In the genomic region with DNA sequence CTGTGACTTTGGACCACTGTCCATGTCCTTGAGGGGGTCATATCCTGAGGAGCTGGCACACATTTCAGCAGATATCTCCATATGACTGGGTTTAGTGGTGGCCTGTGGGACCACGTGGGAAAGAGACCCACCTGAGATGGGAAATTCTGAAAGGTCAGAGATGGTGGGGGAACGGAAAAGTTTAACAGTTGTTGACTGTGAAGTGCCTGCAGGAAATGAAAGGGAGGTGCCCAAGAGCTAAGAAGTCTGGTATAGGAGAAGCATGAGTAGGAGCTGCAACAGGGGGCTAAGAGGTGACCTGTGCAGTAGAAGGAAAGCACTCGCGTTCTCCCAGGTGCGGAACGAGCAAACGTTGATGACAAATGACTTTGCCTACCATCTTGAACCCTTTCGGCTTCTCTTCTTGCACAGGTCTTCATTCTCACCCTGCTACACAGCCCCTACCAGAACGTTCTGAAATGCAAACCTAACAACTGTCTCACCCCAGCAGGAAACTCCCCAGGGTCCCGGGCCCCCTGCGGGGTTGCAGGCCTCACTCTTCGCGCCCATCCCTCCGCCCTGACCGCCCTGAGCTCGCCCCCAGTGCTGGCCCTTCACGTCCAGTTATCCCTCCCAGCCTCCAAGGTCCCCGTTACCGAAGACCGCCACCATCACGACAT, we compare ENCODE assay signal across 8 cellular contexts. TPM values are rescaled to one million over a fixed set of nuclear protein-coding genes. Genes with fewer than 3 reads are reported as not detected.
DNase-seq lines count a peak whose midpoint lies in the region; FAIRE-seq and TF ChIP-seq lines count a peak whose summit lies in the region.

No MANE protein-coding gene starts in this region.

- peak overlapping the region; percentile 49 for H3K27ac ChIP-seq in muscle layer of colon (ENCODE audit: low read depth, low read length)

- H3K27me3 ChIP-seq in bronchial epithelial cell (ENCODE audit: control insufficient read depth, insufficient read depth, low read length): no peaks in the 10 kb centered on the region
- no peaks in the 10 kb centered on the region for H3K27me3 ChIP-seq in muscle layer of colon (ENCODE audit: control insufficient read depth in 1 of 2, insufficient read depth in 2 of 2, low read length in 2 of 2)

- TF ChIP-seq CTCF in bronchial epithelial cell (IDR thresholded peaks at IDR 0.05; ENCODE audit: insufficient read depth, low read length, severe bottlenecking): no peak

- H3K9ac ChIP-seq in muscle layer of colon (ENCODE audit: low read length): no peak overlapping the region

- H3K36me3 ChIP-seq in bronchial epithelial cell (ENCODE audit: control insufficient read depth, insufficient read depth, low read length): no peaks in the 10 kb centered on the region
- H3K36me3 ChIP-seq in muscle layer of colon (ENCODE audit: insufficient read depth, low read length): no peaks in the 10 kb centered on the region

- H3K4me1 ChIP-seq in muscle layer of colon (ENCODE audit: insufficient read depth, low read length): no peaks in the 10 kb centered on the region

- no peaks in the 10 kb centered on the region for H3K9me3 ChIP-seq in muscle layer of colon (ENCODE audit: low read length)

- H3K4me3 ChIP-seq in bronchial epithelial cell (ENCODE audit: low read depth, low read length): peak overlapping the region; percentile 51
- peak overlapping the region; percentile 64 to 74 for H3K4me3 ChIP-seq in muscle layer of colon (ENCODE audit: low read depth in 1 of 2, low read length in 2 of 2)

- DNase-seq in stimulated activated CD4-positive, alpha-beta T cell treated with anti-CD3 and anti-CD28 coated beads, Interleukin-2, amount 100 ng/mL, for 24 hours: peak; percentile 21 to 31
- no peak for DNase-seq in stimulated activated CD4-positive, alpha-beta T cell treated with anti-CD3 and anti-CD28 coated beads, Interleukin-12 subunit alpha, Interleukin-12 subunit beta, amount 100 ng/mL, for 4 hours
- DNase-seq in bronchial epithelial cell (ENCODE audit: low read depth) (no peak), SKM-1 treated with dmso at 0.1 percent for 144 hours (lab: John Stamatoyannopoulos, UW; ENCODE audit: unreplicated experiment) (no peak), NCI-H1092 treated with DMSO at 0.1 percent for 48 hours (lab: John Stamatoyannopoulos, UW) (no peak), NCI-H2196 treated with DMSO at 0.1 percent for 48 hours (lab: John Stamatoyannopoulos, UW; ENCODE audit: unreplicated experiment) (no peak)
- DNase-seq in effector CD4-positive, alpha-beta T cell: no peak

- no peak for FAIRE-seq in bronchial epithelial cell (lab: Jason Lieb, UNC)

RNA-seq across cellular contexts. Expression of a gene that starts 9.8 kb away (rescaled TPM):
- not detected in 2 replicates for total RNA-seq in bronchial epithelial cell

RNA-seq across cellular contexts. Expression of a gene that starts 47.3 kb away (rescaled TPM):
- 307 and 351 TPM in 2 replicates for total RNA-seq in bronchial epithelial cell

Comparison
In these comparisons a context has a peak if more than half of its experiments do, and no peak if none do; other contexts are left out.
1. DNase-seq: peak in stimulated activated CD4-positive, alpha-beta T cell treated with anti-CD3 and anti-CD28 coated beads, Interleukin-2, amount 100 ng/mL, for 24 hours (2 of 2); none in stimulated activated CD4-positive, alpha-beta T cell treated with anti-CD3 and anti-CD28 coated beads, Interleukin-12 subunit alpha, Interleukin-12 subunit beta, amount 100 ng/mL, for 4 hours (single experiment), bronchial epithelial cell (single experiment), effector CD4-positive, alpha-beta T cell (single experiment), SKM-1 treated with dmso at 0.1 percent for 144 hours (single experiment), NCI-H1092 treated with DMSO at 0.1 percent for 48 hours (single experiment) and NCI-H2196 treated with DMSO at 0.1 percent for 48 hours (single experiment).